ENCODE assay signal across 10 cellular contexts in genomic region chr2:9675369-9676351, GRCh38. TPM values are rescaled to one million over a fixed set of nuclear protein-coding genes. Genes with fewer than 3 reads are reported as not detected.
A peak's percentile ranks its signal among the peaks of the same experiment; 100 is the strongest.
DNase-seq lines count a peak whose midpoint lies in the region; ATAC-seq, FAIRE-seq and TF ChIP-seq lines count a peak whose summit lies in the region.
"Had no signal": no experiment of that assay in that cellular context is flagged by ENCODE, and none has a peak within 500 bp of the region (broad histone marks: within the 10 kb centered on the region; RNA-seq: fewer than 3 reads in every experiment).

No MANE protein-coding gene starts in this region.

- H3K4me3 Mint-ChIP-seq in activated T-helper 1 cell treated with anti-CD3 and anti-CD28 coated beads, Interleukin-12 subunit alpha, Interleukin-12 subunit beta, Interleukin-2, Interleukin-4 antibody, amounts not matched to agents 30 ng/mL and 10 ng/mL and 1 ng/mL, durations not matched to agents 14 hours and 24 hours and 36 hours: no peak overlapping the region

- no peak for FAIRE-seq in GM12892 (lab: Jason Lieb, UNC)

- peaks cover 8% of the 10 kb centered on the region for H3K9me3 Mint-ChIP-seq in activated T-helper 1 cell treated with anti-CD3 and anti-CD28 coated beads, Interleukin-12 subunit alpha, Interleukin-12 subunit beta, Interleukin-2, Interleukin-4 antibody, amounts not matched to agents 30 ng/mL and 10 ng/mL and 1 ng/mL, durations not matched to agents 14 hours and 24 hours and 36 hours

- intact Hi-C loops in activated T-helper 1 cell treated with anti-CD3 and anti-CD28 coated beads, Interleukin-12 subunit alpha, Interleukin-12 subunit beta, Interleukin-2, Interleukin-4 antibody, amounts not matched to agents 30 ng/mL and 10 ng/mL and 1 ng/mL, durations not matched to agents 14 hours and 24 hours and 36 hours (cut with micrococcal nuclease): no loop called here

- H3K27me3 ChIP-seq in stomach smooth muscle (ENCODE audit: control insufficient read depth in 1 of 2, insufficient read depth in 2 of 2, low read length in 2 of 2): no peaks in the 10 kb centered on the region

- DNase-seq in NCI-H2107 treated with DMSO at 0.1 percent for 48 hours (lab: John Stamatoyannopoulos, UW; ENCODE audit: unreplicated experiment): peak; percentile 28
- no peak for DNase-seq in NCI-H2107 (lab: John Stamatoyannopoulos, UW)
- DNase-seq in T1000 (lab: John Stamatoyannopoulos, UW): peak; percentile 58
- peak; percentile 54 for DNase-seq in globus pallidus (ENCODE audit: low spot score)
- no peak for DNase-seq in activated T-helper 1 cell treated with anti-CD3 and anti-CD28 coated beads, Interleukin-12 subunit alpha, Interleukin-12 subunit beta, Interleukin-2, Interleukin-4 antibody, amounts not matched to agents 30 ng/mL and 10 ng/mL and 1 ng/mL, durations not matched to agents 14 hours and 24 hours and 36 hours (ENCODE audit: low spot score)
- no peak for DNase-seq in GM12892 (ENCODE audit: insufficient read length)
- DNase-seq: activated CD4-positive, CD25-positive, alpha-beta regulatory T cell treated with anti-CD3 and anti-CD28 coated beads, Interleukin-2, amount 50 U/mL, for 72 hours; AML-193 had no signal

- no peak for ATAC-seq in HG03196 (IDR thresholded peaks at IDR 0.05; ENCODE audit: unreplicated experiment)

- no peak for TF ChIP-seq POLR2A in GM12892 (IDR thresholded peaks at IDR 0.05; ENCODE audit: low read depth, low read length)

- H3K4me3 ChIP-seq in stomach smooth muscle (ENCODE audit: low read length in 2 of 2): no peak overlapping the region

- H3K9ac ChIP-seq in stomach smooth muscle (ENCODE audit: low read length in 2 of 2): no peak overlapping the region

- no peaks in the 10 kb centered on the region for H3K9me3 ChIP-seq in stomach smooth muscle (ENCODE audit: control insufficient read depth in 2 of 2, low read length in 2 of 2)

- H3K36me3 ChIP-seq in stomach smooth muscle (ENCODE audit: control insufficient read depth in 2 of 2, insufficient read depth in 2 of 2, low read length in 2 of 2): no peaks in the 10 kb centered on the region

- H3K27ac ChIP-seq in stomach smooth muscle (ENCODE audit: low read length): peak overlapping the region; percentile 24

- peaks cover 8% of the 10 kb centered on the region for H3K4me1 ChIP-seq in stomach smooth muscle (ENCODE audit: control insufficient read depth, insufficient read depth, low read length)

- H3K27ac Mint-ChIP-seq in activated T-helper 1 cell treated with anti-CD3 and anti-CD28 coated beads, Interleukin-12 subunit alpha, Interleukin-12 subunit beta, Interleukin-2, Interleukin-4 antibody, amounts not matched to agents 30 ng/mL and 10 ng/mL and 1 ng/mL, durations not matched to agents 14 hours and 24 hours and 36 hours: no peak overlapping the region

- H3K36me3 Mint-ChIP-seq in activated T-helper 1 cell treated with anti-CD3 and anti-CD28 coated beads, Interleukin-12 subunit alpha, Interleukin-12 subunit beta, Interleukin-2, Interleukin-4 antibody, amounts not matched to agents 30 ng/mL and 10 ng/mL and 1 ng/mL, durations not matched to agents 14 hours and 24 hours and 36 hours (ENCODE audit: low read depth): no peaks in the 10 kb centered on the region

- peaks cover 16% of the 10 kb centered on the region for H3K4me1 Mint-ChIP-seq in activated T-helper 1 cell treated with anti-CD3 and anti-CD28 coated beads, Interleukin-12 subunit alpha, Interleukin-12 subunit beta, Interleukin-2, Interleukin-4 antibody, amounts not matched to agents 30 ng/mL and 10 ng/mL and 1 ng/mL, durations not matched to agents 14 hours and 24 hours and 36 hours (ENCODE audit: low read depth)

- H3K27me3 Mint-ChIP-seq in activated T-helper 1 cell treated with anti-CD3 and anti-CD28 coated beads, Interleukin-12 subunit alpha, Interleukin-12 subunit beta, Interleukin-2, Interleukin-4 antibody, amounts not matched to agents 30 ng/mL and 10 ng/mL and 1 ng/mL, durations not matched to agents 14 hours and 24 hours and 36 hours (ENCODE audit: insufficient read depth): peaks cover 6% of the 10 kb centered on the region

RNA-seq across cellular contexts. Expression of gene YWHAQ, which starts 44.9 kb away (rescaled TPM):
- total RNA-seq in activated T-helper 1 cell treated with anti-CD3 and anti-CD28 coated beads, Interleukin-12 subunit alpha, Interleukin-12 subunit beta, Interleukin-2, Interleukin-4 antibody, amounts not matched to agents 30 ng/mL and 10 ng/mL and 1 ng/mL, durations not matched to agents 14 hours and 24 hours and 36 hours: 290 and 311 TPM in 2 replicates
- 264 TPM for polyA plus RNA-seq in GM12892 (2012; ENCODE audit: missing spikeins)

Comparison
In these comparisons a context has a peak if more than half of its experiments do, and no peak if none do; other contexts are left out.
1. DNase-seq: peak in NCI-H2107 treated with DMSO at 0.1 percent for 48 hours (single experiment), T1000 (single experiment) and globus pallidus (single experiment); none in NCI-H2107 (single experiment), activated T-helper 1 cell treated with anti-CD3 and anti-CD28 coated beads, Interleukin-12 subunit alpha, Interleukin-12 subunit beta, Interleukin-2, Interleukin-4 antibody, amounts not matched to agents 30 ng/mL and 10 ng/mL and 1 ng/mL, durations not matched to agents 14 hours and 24 hours and 36 hours (single experiment) and GM12892 (single experiment).